21 cellular contexts compared by ENCODE assay signal in the genomic region with DNA sequence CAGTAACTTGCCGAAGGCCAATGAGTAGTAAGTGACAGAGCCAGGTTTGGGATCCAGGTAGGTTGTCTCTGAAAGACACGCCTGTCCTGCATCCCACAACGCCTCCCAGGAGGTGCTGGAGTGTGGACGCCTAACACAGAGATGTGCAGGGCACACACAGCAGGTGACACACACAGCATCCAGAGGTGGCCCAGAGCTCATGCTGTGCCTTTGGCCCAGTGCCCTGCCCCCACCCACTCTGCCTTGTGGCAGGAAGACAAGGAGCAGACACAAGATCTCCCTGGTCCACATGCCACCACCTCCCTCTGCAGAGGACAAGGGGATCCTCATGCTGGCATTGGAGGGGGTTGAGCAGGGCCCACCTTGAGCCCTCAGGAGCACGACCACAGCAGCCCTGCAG. TPM values are rescaled to one million over a fixed set of nuclear protein-coding genes. Genes with fewer than 3 reads are reported as not detected.
DNase-seq lines count a peak whose midpoint lies in the region; ATAC-seq, FAIRE-seq and TF ChIP-seq lines count a peak whose summit lies in the region.
"Had no signal": no experiment of that assay in that cellular context is flagged by ENCODE, and none has a peak within 500 bp of the region (broad histone marks: within the 10 kb centered on the region; RNA-seq: fewer than 3 reads in every experiment).

No MANE protein-coding gene starts in this region.

- no peaks in the 10 kb centered on the region for H3K79me1 ChIP-seq in mesenchymal stem cell (replicated peaks; ENCODE audit: low read length, poor library complexity, severe bottlenecking)
- no peaks in the 10 kb centered on the region for H3K79me1 ChIP-seq in H9 (ENCODE audit: insufficient read depth, low read depth, low read length, poor library complexity, severe bottlenecking)

- H2BK20ac ChIP-seq in H9 (ENCODE audit: low read depth, low read length, poor library complexity, severe bottlenecking), result no peak overlapping the region

- H4K91ac ChIP-seq in mesenchymal stem cell (ENCODE audit: low read length) (peak overlapping the region; percentile 52), H9 (ENCODE audit: insufficient read length, low read depth, low read length) (no peak overlapping the region)

- H3K36me3 ChIP-seq in HEK293 (ENCODE audit: control insufficient read depth in 2 of 2, insufficient read depth in 1 of 2, low read length in 2 of 2) (no peaks in the 10 kb centered on the region), K562 (ENCODE audit: control insufficient read depth, insufficient read depth, low read length) (no peaks in the 10 kb centered on the region), mesenchymal stem cell (ENCODE audit: control insufficient read depth in 1 of 2, insufficient read depth in 2 of 2, low read depth in 1 of 2, low read length in 2 of 2) (no peaks in the 10 kb centered on the region)

- TF ChIP-seq CTCF in HEK293 (tag by site-specific recombination; IDR thresholded peaks at IDR 0.05), result no peak
- no peak for TF ChIP-seq CTCF in K562 (IDR thresholded peaks at IDR 0.05 in 2 of 3, conservative IDR thresholded peaks at IDR 0.05 in 1 of 3; ENCODE audit: insufficient read depth in 2 of 3, low read depth in 1 of 3, low read length in 3 of 3)
- no peak for TF ChIP-seq CTCF in H9 (conservative IDR thresholded peaks at IDR 0.05)

- TF ChIP-seq EP300 in K562 (IDR thresholded peaks at IDR 0.05; ENCODE audit: low read length), result no peak

- H3K4me1 Mint-ChIP-seq in H9 (peaks cover 7 to 8% of the 10 kb centered on the region in 2 experiments), immature natural killer cell (no peaks in the 10 kb centered on the region)

- ATAC-seq in K562, result peak; percentile 41; the same call in 2 of the 3 replicates
- no peak for ATAC-seq in HG02678 (IDR thresholded peaks at IDR 0.05; ENCODE audit: unreplicated experiment)
- no peak for ATAC-seq in GM21576 (IDR thresholded peaks at IDR 0.05; ENCODE audit: unreplicated experiment)

- H3K27me3 Mint-ChIP-seq in H9 (ENCODE audit: low read depth) (peaks cover 3% of the 10 kb centered on the region; the same call in 1 of the 2 replicates), immature natural killer cell (ENCODE audit: low read depth in 3 of 3) (peaks cover 0 to 2% (median 0%) of the 10 kb centered on the region in 3 donors)
- H3K27me3 Mint-ChIP-seq: CD4-positive, alpha-beta T cell had no signal

- H4K20me1 ChIP-seq in K562 (replicated peaks; ENCODE audit: control insufficient read depth, insufficient read depth, low read length), result no peaks in the 10 kb centered on the region
- no peaks in the 10 kb centered on the region for H4K20me1 ChIP-seq in H9 (ENCODE audit: control insufficient read depth, insufficient read depth, insufficient read length)

- BruUV-seq in K562 (replicated peaks; lab: Mats Ljungman, UMichigan), result no TSS peak

- no peak overlapping the region for H3K4me3 Mint-ChIP-seq in H9
- H3K4me3 Mint-ChIP-seq in immature natural killer cell, result no peak overlapping the region
- H3K4me3 Mint-ChIP-seq: CD4-positive, alpha-beta T cell had no signal

- DNase-seq in K562 (ENCODE audit: extremely low read depth in 1 of 4, low spot score in 3 of 4), result no peak
- no peak for DNase-seq in mesenchymal stem cell
- DNase-seq in posterior vena cava (ENCODE audit: low spot score), result peak; percentile 71
- no peak for DNase-seq in H9
- no peak for DNase-seq in immature natural killer cell
- DNase-seq: AML-193; Caco-2; CD4-positive, alpha-beta T cell; DMS79 treated with DMSO at 0.1 percent for 48 hours; GF-D8; HCEC 1CT; IMR-90; Karpas-422; KBM-7 had no signal

- H3K4ac ChIP-seq in mesenchymal stem cell (ENCODE audit: low read depth in 1 of 2, low read length in 2 of 2) (no peak overlapping the region), H9 (ENCODE audit: low read depth, low read length) (no peak overlapping the region)

- H3K79me2 ChIP-seq in K562 (ENCODE audit: control insufficient read depth, insufficient read depth, low read length) (no peaks in the 10 kb centered on the region), H9 (ENCODE audit: insufficient read depth, low read length) (no peaks in the 10 kb centered on the region)

- no peaks in the 10 kb centered on the region for H3K9me3 Mint-ChIP-seq in H9
- no peaks in the 10 kb centered on the region for H3K9me3 Mint-ChIP-seq in immature natural killer cell
- H3K9me3 Mint-ChIP-seq: CD4-positive, alpha-beta T cell had no signal

- TF ChIP-seq RAD21 in K562 (CRISPR knock-in tag; conservative IDR thresholded peaks at IDR 0.05 in 1 of 2, IDR thresholded peaks at IDR 0.05 in 1 of 2), result no peak

- H3K9ac ChIP-seq in K562 (ENCODE audit: insufficient read depth in 1 of 2, low read depth in 2 of 2, low read length in 2 of 2) (peak overlapping the region in 1 of 2 experiments; percentile 75; a peak in 2 of 4 replicates), mesenchymal stem cell (ENCODE audit: low read length) (no peak overlapping the region), H9 (ENCODE audit: extremely low read depth, insufficient read length, low read length) (no peak overlapping the region)

- no peak overlapping the region for H2BK5ac ChIP-seq in mesenchymal stem cell (ENCODE audit: low read depth, low read length, poor library complexity, severe bottlenecking)
- no peak overlapping the region for H2BK5ac ChIP-seq in H9 (ENCODE audit: insufficient read length, low read length)

- H3K9me3 ChIP-seq in HEK293 (ENCODE audit: control insufficient read depth, insufficient read depth, low read depth, low read length) (no peaks in the 10 kb centered on the region), K562 (replicated peaks; ENCODE audit: control insufficient read depth, insufficient read depth, low read depth, low read length) (no peaks in the 10 kb centered on the region), mesenchymal stem cell (ENCODE audit: control insufficient read depth, low read length) (no peaks in the 10 kb centered on the region), H9 (ENCODE audit: control insufficient read depth, low read depth, low read length) (no peaks in the 10 kb centered on the region)
- H3K9me3 ChIP-seq: Caco-2 had no signal

- H2BK15ac ChIP-seq in mesenchymal stem cell (ENCODE audit: low read depth, poor library complexity, severe bottlenecking) (no peak overlapping the region), H9 (ENCODE audit: low read depth, low read length) (no peak overlapping the region)

- H3K4me2 ChIP-seq in K562 (ENCODE audit: insufficient read depth, low read length) (no peak overlapping the region), mesenchymal stem cell (ENCODE audit: low read length, poor library complexity, severe bottlenecking) (no peak overlapping the region), H9 (ENCODE audit: insufficient read depth, insufficient read length, low read length) (no peak overlapping the region)

- H2AFZ ChIP-seq in K562 (ENCODE audit: low read depth, low read length) (no peak overlapping the region), mesenchymal stem cell (ENCODE audit: low read depth, low read length) (no peak overlapping the region), H9 (ENCODE audit: low read length) (no peak overlapping the region)

- H3K18ac ChIP-seq in mesenchymal stem cell (ENCODE audit: low read depth in 1 of 2, low read length in 2 of 2), result no peak overlapping the region
- H3K18ac ChIP-seq in H9 (ENCODE audit: insufficient read length, low read depth, low read length), result no peak overlapping the region

- H3K27me3 ChIP-seq in K562 (ENCODE audit: control insufficient read depth in 2 of 2, insufficient read depth in 2 of 2, low read length in 2 of 2), result no peaks in the 10 kb centered on the region
- peaks cover 26 to 68% of the 10 kb centered on the region in 2 experiments for H3K27me3 ChIP-seq in mesenchymal stem cell (ENCODE audit: control insufficient read depth in 1 of 2, insufficient read depth in 1 of 2, low read length in 2 of 2)
- H3K27me3 ChIP-seq in H9 (ENCODE audit: insufficient read depth, low read length), result no peaks in the 10 kb centered on the region

- no peak overlapping the region for H3K56ac ChIP-seq in H9 (ENCODE audit: insufficient read length, low read depth, low read length)

- in situ Hi-C loops in K562 (cut with MboI), result loop anchor here (25.0 kb wide), 1 partner anchor 853 kb away; no protein-coding TSS in a partner anchor

- H3K9me1 ChIP-seq in K562 (ENCODE audit: control insufficient read depth, insufficient read depth, low read length), result no peaks in the 10 kb centered on the region

- H4K5ac ChIP-seq in H9 (ENCODE audit: insufficient read length, low read depth, low read length), result no peak overlapping the region

- H2BK120ac ChIP-seq in mesenchymal stem cell (ENCODE audit: low read depth, low read length) (no peak overlapping the region), H9 (ENCODE audit: low read depth, low read length, poor library complexity, severe bottlenecking) (no peak overlapping the region)

- intact Hi-C loops in K562 (cut with micrococcal nuclease), result no loop called here
- intact Hi-C loops in posterior vena cava (cut with DNase I), result no loop called here

- H3T11ph ChIP-seq in H9 (ENCODE audit: low read length), result no peak overlapping the region

- H3K14ac ChIP-seq in mesenchymal stem cell (ENCODE audit: low read length in 2 of 2), result no peak overlapping the region
- H3K14ac ChIP-seq in H9 (ENCODE audit: insufficient read depth, low read length), result no peak overlapping the region

- H4K8ac ChIP-seq in mesenchymal stem cell (ENCODE audit: low read length) (no peak overlapping the region), H9 (replicated peaks; ENCODE audit: insufficient read length, low read depth, low read length) (no peak overlapping the region)

- no peak overlapping the region for H3K27ac ChIP-seq in HEK293 (ENCODE audit: extremely low read depth, low read depth, low read length)
- no peak overlapping the region for H3K27ac ChIP-seq in K562 (ENCODE audit: extremely low read depth, low read depth, low read length)
- H3K27ac ChIP-seq in mesenchymal stem cell (ENCODE audit: low read length, poor library complexity, severe bottlenecking), result no peak overlapping the region
- no peak overlapping the region for H3K27ac ChIP-seq in H9 (ENCODE audit: insufficient read length, low read depth, low read length)
- H3K27ac ChIP-seq: C4-2B had no signal

- FAIRE-seq in K562 (lab: Jason Lieb, UNC), result no peak
- FAIRE-seq: A204.1 had no signal

- H2AK5ac ChIP-seq in mesenchymal stem cell (ENCODE audit: low read length, severe bottlenecking) (no peak overlapping the region), H9 (ENCODE audit: insufficient read length, low read length) (no peak overlapping the region)

- H2BK12ac ChIP-seq in mesenchymal stem cell (ENCODE audit: low read length in 2 of 2) (no peak overlapping the region), H9 (ENCODE audit: insufficient read length, low read depth, low read length) (no peak overlapping the region)

- no peaks in the 10 kb centered on the region for H3K4me1 ChIP-seq in HEK293 (ENCODE audit: control insufficient read depth, insufficient read depth, low read length)
- H3K4me1 ChIP-seq in K562 (replicated peaks in 1 of 2; ENCODE audit: control insufficient read depth in 2 of 2, insufficient read depth in 2 of 2, low read length in 2 of 2), result peaks cover 5 to 19% of the 10 kb centered on the region in 2 experiments; a peak in 4 of 5 replicates
- peaks cover 3% of the 10 kb centered on the region for H3K4me1 ChIP-seq in mesenchymal stem cell (ENCODE audit: control insufficient read depth, insufficient read depth, low read depth, low read length)
- H3K4me1 ChIP-seq in H9 (ENCODE audit: insufficient read depth, low read length), result no peaks in the 10 kb centered on the region
- H3K4me1 ChIP-seq: Caco-2 had no signal

- POLR2A ChIA-PET in HEK293 (lab: Yijun Ruan, JAX) (no interaction called here), K562 (lab: Yijun Ruan, JAX) (no interaction called here)

- H3K36me3 Mint-ChIP-seq in H9 (ENCODE audit: insufficient read depth in 1 of 3, low read depth in 3 of 3) (no peaks in the 10 kb centered on the region), immature natural killer cell (no peaks in the 10 kb centered on the region)

- no peak overlapping the region; a peak in 1 of 7 replicates for H3K27ac Mint-ChIP-seq in H9
- H3K27ac Mint-ChIP-seq in immature natural killer cell, result no peak overlapping the region
- H3K27ac Mint-ChIP-seq: CD4-positive, alpha-beta T cell had no signal

- no peak overlapping the region for H3K23ac ChIP-seq in mesenchymal stem cell (ENCODE audit: low read length in 2 of 2)
- no peak overlapping the region for H3K23ac ChIP-seq in H9 (ENCODE audit: insufficient read length, low read depth, low read length)

- WGBS in K562 (ENCODE audit: insufficient coverage, low coverage, missing lambda C conversion rate), result 40% methylated on average over 5 of the region's 5 CpGs
- whole genome bisulfite sequencing in mesenchymal stem cell, result 83% methylated on average over 5 of the region's 5 CpGs
- WGBS in H9 (ENCODE audit: extremely low coverage, insufficient read length, low lambda C conversion rate), result no CpG with 5 or more reads among the region's 5 CpGs

- TF ChIP-seq POLR2A in K562 (conservative IDR thresholded peaks at IDR 0.05), result no peak

- H3K4me3 ChIP-seq in HEK293 (ENCODE audit: low read depth, low read length) (no peak overlapping the region), K562 (no peak overlapping the region), mesenchymal stem cell (ENCODE audit: insufficient read depth in 1 of 2, low read depth in 1 of 2, low read length in 2 of 2) (no peak overlapping the region)

- H3K23me2 ChIP-seq in H9 (ENCODE audit: insufficient read length, low read depth, low read length, poor library complexity, severe bottlenecking), result no peaks in the 10 kb centered on the region

- CTCF ChIA-PET in HEK293 (lab: Yijun Ruan, JAX) (no interaction called here), K562 (lab: Yijun Ruan, JAX; ENCODE audit: low intra/inter-chr PET ratio) (no interaction called here)

RNA-seq across cellular contexts. Expression of a gene that starts 14.7 kb away (rescaled TPM):
- 1.4 TPM in 1 of 2 replicates, not detected in the other for total RNA-seq in K562 (2011; cell fraction: chromatin; rRNA removed; ENCODE audit: low replicate concordance)
- total RNA-seq in K562 (2011; cell fraction: nucleolus; rRNA removed), result not detected in 2 replicates
- total RNA-seq in K562 (2011; cell fraction: nucleoplasm; rRNA removed), result not detected in 2 replicates
- total RNA-seq in K562 (2014; rRNA removed) (not detected in 2 replicates), K562 (2014; rRNA removed; fragmentation: Illumina TruSeq; extraction: Trizol) (not detected in 2 replicates), K562 (2015; rRNA removed; fragmentation: Illumina TruSeq; extraction: Trizol) (not detected in 2 replicates), K562 (2021) (not detected in 2 replicates), posterior vena cava (not detected), H9 (2021) (not detected in 2 replicates)
- polyA plus RNA-seq in K562 (2011; rRNA removed) (not detected in 2 replicates), K562 (2014; fragmentation: Illumina TruSeq; extraction: Trizol) (not detected in 2 replicates), K562 (2014; fragmentation: Nextera tagmentation; extraction: Ambion mirVana) (not detected), K562 (2014; rRNA removed) (not detected in 2 replicates), immature natural killer cell (not detected)
- polyA plus RNA-seq in K562 (2011; cell fraction: cytosol; rRNA removed), result not detected in 2 replicates
- not detected in 2 replicates for polyA plus RNA-seq in K562 (2011; cell fraction: nucleus; rRNA removed)
- polyA plus RNA-seq in K562 (2012), result not detected in 2 replicates
- polyA minus RNA-seq in K562 (2011; rRNA and poly(A)+ RNA removed), result 0.70 TPM in 1 of 2 replicates, not detected in the other
- polyA minus RNA-seq in K562 (2011; cell fraction: cytosol; rRNA and poly(A)+ RNA removed), result not detected in 2 replicates
- not detected in 2 replicates for polyA minus RNA-seq in K562 (2011; cell fraction: nucleus; rRNA and poly(A)+ RNA removed)
- polyA plus RNA-seq in mesenchymal stem cell (2013, experiment 1 of 2), result not detected
- not detected for polyA plus RNA-seq in mesenchymal stem cell (2013, experiment 2 of 2)
- total RNA-seq: Caco-2; CD4-positive, alpha-beta T cell; H4; IMR-90 had no signal
- polyA plus RNA-seq: BJ, IMR-90 had no signal
